ENCODE assay signal across 1 cellular context in the genomic region with DNA sequence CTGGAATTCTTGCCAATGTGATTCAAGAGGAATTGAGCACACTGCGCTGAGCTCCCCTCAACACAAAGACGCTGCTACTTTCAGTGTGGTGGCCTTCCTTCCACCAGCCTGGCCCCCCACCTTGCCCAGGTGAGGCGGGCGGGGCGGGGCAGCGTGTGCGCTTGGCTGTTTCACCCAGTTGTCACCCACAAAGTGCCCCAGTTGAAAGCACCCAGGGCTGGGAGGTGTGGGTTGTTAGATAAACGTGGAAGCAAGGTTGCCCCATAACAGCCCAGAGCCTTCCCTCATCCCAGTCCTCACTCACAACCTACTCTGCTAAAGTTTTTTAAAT.
TF ChIP-seq lines count a peak whose summit lies in the region.

No MANE protein-coding gene starts in this region.

TF ChIP-seq in HEK293, 187 proteins besides CTCF, POLR2A, EP300 and RAD21 (continued from another document):
- TF ChIP-seq, protein P1, sequence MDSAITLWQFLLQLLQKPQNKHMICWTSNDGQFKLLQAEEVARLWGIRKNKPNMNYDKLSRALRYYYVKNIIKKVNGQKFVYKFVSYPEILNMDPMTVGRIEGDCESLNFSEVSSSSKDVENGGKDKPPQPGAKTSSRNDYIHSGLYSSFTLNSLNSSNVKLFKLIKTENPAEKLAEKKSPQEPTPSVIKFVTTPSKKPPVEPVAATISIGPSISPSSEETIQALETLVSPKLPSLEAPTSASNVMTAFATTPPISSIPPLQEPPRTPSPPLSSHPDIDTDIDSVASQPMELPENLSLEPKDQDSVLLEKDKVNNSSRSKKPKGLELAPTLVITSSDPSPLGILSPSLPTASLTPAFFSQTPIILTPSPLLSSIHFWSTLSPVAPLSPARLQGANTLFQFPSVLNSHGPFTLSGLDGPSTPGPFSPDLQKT (IDR thresholded peaks at IDR 0.05; ENCODE audit: borderline replicate concordance, low read depth, low read length): no peak
- no peak for TF ChIP-seq ZNF664 (tag by site-specific recombination; IDR thresholded peaks at IDR 0.05)
- TF ChIP-seq ZNF555 (tag by site-specific recombination; conservative IDR thresholded peaks at IDR 0.05): no peak
- TF ChIP-seq ZNF768 (tag by site-specific recombination; IDR thresholded peaks at IDR 0.05): no peak
- TF ChIP-seq ZNF558 (tag by site-specific recombination; IDR thresholded peaks at IDR 0.05): no peak
- no peak for TF ChIP-seq ZNF654 (tag by site-specific recombination; IDR thresholded peaks at IDR 0.05; ENCODE audit: low read depth)
- no peak for TF ChIP-seq KLF16 (tag by site-specific recombination; IDR thresholded peaks at IDR 0.05)
- no peak for TF ChIP-seq ZNF335 (tag by site-specific recombination; conservative IDR thresholded peaks at IDR 0.05)
- TF ChIP-seq ZNF48 (tag by site-specific recombination; IDR thresholded peaks at IDR 0.05): no peak
- TF ChIP-seq ZNF629 (tag by site-specific recombination; IDR thresholded peaks at IDR 0.05): no peak
- TF ChIP-seq ZFP37 (tag by site-specific recombination; IDR thresholded peaks at IDR 0.05): no peak
- no peak for TF ChIP-seq ZNF292 (tag by site-specific recombination; IDR thresholded peaks at IDR 0.05; ENCODE audit: borderline replicate concordance, low read depth)
- no peak for TF ChIP-seq ZNF24 (tag by site-specific recombination; IDR thresholded peaks at IDR 0.05)
